In genomic region chr1:61395156-61395555, GRCh38 we compare ENCODE assay signal across 20 cellular contexts.
DNase-seq lines count a peak whose midpoint lies in the region; TF ChIP-seq lines count a peak whose summit lies in the region.
"Had no signal": no experiment of that assay in that cellular context is flagged by ENCODE, and none has a peak within 500 bp of the region (broad histone marks: within the 10 kb centered on the region; RNA-seq: fewer than 3 reads in every experiment).

No MANE protein-coding gene starts in this region.

- H3K9me3 ChIP-seq in Caco-2: no peaks in the 10 kb centered on the region
- H3K9me3 ChIP-seq in thyroid gland: no peaks in the 10 kb centered on the region
- H3K9me3 ChIP-seq: A549, MG63, Peyer's patch had no signal

- H3K4me1 Mint-ChIP-seq in mesothelial cell of epicardium (peaks cover 62% of the 10 kb centered on the region), Caco-2 (ENCODE audit: low read depth, unreplicated experiment) (no peaks in the 10 kb centered on the region)
- H3K4me1 Mint-ChIP-seq: CD4-positive, CD25-positive, alpha-beta regulatory T cell had no signal

- H3K36me3 ChIP-seq in Caco-2 (ENCODE audit: control insufficient read depth, insufficient read depth, low read length): no peaks in the 10 kb centered on the region
- no peaks in the 10 kb centered on the region for H3K36me3 ChIP-seq in thyroid gland
- H3K36me3 ChIP-seq: MG63, Peyer's patch had no signal

- no peaks in the 10 kb centered on the region for H3K4me1 ChIP-seq in Caco-2
- peaks cover 15 to 19% of the 10 kb centered on the region in 2 donors for H3K4me1 ChIP-seq in thyroid gland
- H3K4me1 ChIP-seq: A549 had no signal

- no peaks in the 10 kb centered on the region for H3K9me3 Mint-ChIP-seq in mesothelial cell of epicardium
- H3K9me3 Mint-ChIP-seq in Caco-2 (ENCODE audit: unreplicated experiment): no peaks in the 10 kb centered on the region
- H3K9me3 Mint-ChIP-seq: CD4-positive, CD25-positive, alpha-beta regulatory T cell had no signal

- H3K36me3 Mint-ChIP-seq in mesothelial cell of epicardium (peaks cover 12% of the 10 kb centered on the region), Caco-2 (ENCODE audit: insufficient read depth, unreplicated experiment) (no peaks in the 10 kb centered on the region)
- H3K36me3 Mint-ChIP-seq: CD4-positive, CD25-positive, alpha-beta regulatory T cell had no signal

- no TSS peak for BruUV-seq in Caco-2 (replicated peaks; lab: Mats Ljungman, UMichigan)

- no peak overlapping the region for H3K4me3 ChIP-seq in AG10803 (ENCODE audit: low read length)
- H3K4me3 ChIP-seq in NB4 (ENCODE audit: low read depth, low read length): no peak overlapping the region
- H3K4me3 ChIP-seq in choroid plexus epithelial cell (ENCODE audit: low read depth, low read length): no peak overlapping the region
- H3K4me3 ChIP-seq in Caco-2 (ENCODE audit: low read depth, low read length): no peak overlapping the region
- H3K4me3 ChIP-seq in thyroid gland (replicated peaks in 1 of 3): no peak overlapping the region
- H3K4me3 ChIP-seq: A549, MG63, Peyer's patch had no signal

- TF ChIP-seq POLR2A in NB4 (IDR thresholded peaks at IDR 0.05; ENCODE audit: extremely low read depth, insufficient read length) (no peak), thyroid gland (IDR thresholded peaks at IDR 0.05) (no peak)

- no peaks in the 10 kb centered on the region for H3K27me3 Mint-ChIP-seq in mesothelial cell of epicardium (ENCODE audit: low read depth)
- H3K27me3 Mint-ChIP-seq in Caco-2 (ENCODE audit: insufficient read depth, unreplicated experiment): no peaks in the 10 kb centered on the region
- H3K27me3 Mint-ChIP-seq: CD4-positive, CD25-positive, alpha-beta regulatory T cell had no signal

- H3K27ac Mint-ChIP-seq in mesothelial cell of epicardium (peak overlapping the region; percentile 18), Caco-2 (ENCODE audit: unreplicated experiment) (no peak overlapping the region)
- H3K27ac Mint-ChIP-seq: CD4-positive, CD25-positive, alpha-beta regulatory T cell had no signal

- intact Hi-C loops in Caco-2 (cut with micrococcal nuclease; ENCODE audit: unreplicated experiment): loop anchor here (5.0 kb wide), 1 partner anchor 57 kb away; no protein-coding TSS in a partner anchor
- intact Hi-C loops in thyroid gland (cut with DNase I): no loop called here

- no peak overlapping the region for H3K27ac ChIP-seq in thyroid gland
- H3K27ac ChIP-seq: A549, Peyer's patch had no signal

- POLR2A ChIA-PET in Caco-2 (lab: Charles Lee): no interaction called here

- 46 to 96% methylated on average over 2 of the region's 2 CpGs for WGBS in thyroid gland, 2 donors

- DNase-seq in AG10803 (ENCODE audit: low read depth) (peak; percentile 13), NB4 (ENCODE audit: low read depth) (peak; percentile 2), choroid plexus epithelial cell (ENCODE audit: low read depth) (peak; percentile 59), mesothelial cell of epicardium (ENCODE audit: low spot score in 2 of 2, unreplicated experiment in 2 of 2) (no peak), Caco-2 (no peak), HuH-7 (ENCODE audit: low spot score) (no peak), thyroid gland (no peak), globus pallidus (ENCODE audit: low spot score) (no peak)
- DNase-seq: CD4-positive, CD25-positive, alpha-beta regulatory T cell; DMS79 treated with DMSO at 0.1 percent for 48 hours; Kasumi-1; MG63; NCI-H1105 treated with DMSO at 0.1 percent for 48 hours; NCI-H1694; NCI-H2081; NCI-H2171 treated with DMSO at 0.1 percent for 48 hours; NCI-H446; NCI-H526; Peyer's patch had no signal

- H3K4me3 Mint-ChIP-seq in mesothelial cell of epicardium (no peak overlapping the region), Caco-2 (ENCODE audit: unreplicated experiment) (no peak overlapping the region)
- H3K4me3 Mint-ChIP-seq: CD4-positive, CD25-positive, alpha-beta regulatory T cell had no signal

- H3K27me3 ChIP-seq in Caco-2 (replicated peaks; ENCODE audit: control insufficient read depth, insufficient read depth, low read length) (no peaks in the 10 kb centered on the region), thyroid gland (no peaks in the 10 kb centered on the region)
- H3K27me3 ChIP-seq: MG63, Peyer's patch had no signal

- TF ChIP-seq CTCF in AG10803 (conservative IDR thresholded peaks at IDR 0.05; ENCODE audit: low read length) (no peak), NB4 (IDR thresholded peaks at IDR 0.05; ENCODE audit: low read depth, low read length) (no peak), choroid plexus epithelial cell (conservative IDR thresholded peaks at IDR 0.05; ENCODE audit: low read depth, low read length) (no peak), mesothelial cell of epicardium (IDR thresholded peaks at IDR 0.05; ENCODE audit: unreplicated experiment) (no peak), Caco-2 (IDR thresholded peaks at IDR 0.05; ENCODE audit: insufficient read depth in 1 of 2, low read depth in 1 of 2, low read length in 1 of 2, severe bottlenecking in 1 of 2, unreplicated experiment in 1 of 2) (no peak), thyroid gland (IDR thresholded peaks at IDR 0.05) (no peak)

- CTCF ChIA-PET in Caco-2 (lab: Charles Lee): no interaction called here

Comparison
In these comparisons a context has a peak if more than half of its experiments do, and no peak if none do; other contexts are left out.
1. DNase-seq: peak in AG10803 (single experiment), NB4 (single experiment) and choroid plexus epithelial cell (single experiment); none in mesothelial cell of epicardium (0 of 2), Caco-2 (0 of 2), HuH-7 (single experiment), thyroid gland (0 of 2) and globus pallidus (single experiment).